ENCODE assay signal across 14 cellular contexts in the genomic region with DNA sequence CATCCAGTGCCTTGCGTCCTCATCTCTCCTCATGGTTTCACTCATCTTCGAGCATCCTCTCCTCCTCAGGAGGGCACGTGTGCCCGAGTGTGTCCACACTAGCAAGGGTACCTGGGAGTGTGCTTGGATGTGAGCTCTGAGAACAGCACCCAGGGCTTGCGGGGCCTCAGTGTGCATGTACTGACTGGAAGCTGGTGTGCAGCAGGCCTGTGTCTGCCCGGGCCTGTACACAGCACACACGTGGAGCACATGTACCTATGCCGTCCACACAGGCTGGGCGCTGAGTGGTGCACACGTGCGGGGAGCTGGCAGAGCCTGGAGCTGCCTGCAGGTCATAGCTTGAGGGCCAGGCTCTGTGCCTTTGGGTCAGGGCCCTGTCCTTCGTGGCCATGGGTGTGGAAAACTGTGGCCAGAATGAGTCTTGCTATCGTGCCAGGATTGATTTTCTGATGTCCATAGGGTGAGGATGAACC. TPM values are rescaled to one million over a fixed set of nuclear protein-coding genes. Genes with fewer than 3 reads are reported as not detected.
A peak's percentile ranks its signal among the peaks of the same experiment; 100 is the strongest.
DNase-seq lines count a peak whose midpoint lies in the region; ATAC-seq, FAIRE-seq and TF ChIP-seq lines count a peak whose summit lies in the region.
"Had no signal": no experiment of that assay in that cellular context is flagged by ENCODE, and none has a peak within 500 bp of the region (broad histone marks: within the 10 kb centered on the region; RNA-seq: fewer than 3 reads in every experiment).

No MANE protein-coding gene starts in this region.

- no peak for DNase-seq in CD4-positive, alpha-beta T cell
- peak; percentile 80 for DNase-seq in chondrocyte (ENCODE audit: low spot score)
- peak in 2 of 10 donors; percentile 3 to 48 for DNase-seq in naive thymus-derived CD8-positive, alpha-beta T cell
- DNase-seq in activated effector memory CD4-positive, alpha-beta T cell treated with anti-CD3 and anti-CD28 coated beads, Interleukin-2, amount 50 U/mL, for 16 hours = no peak
- no peak for DNase-seq in foreskin fibroblast
- DNase-seq in H54 (ENCODE audit: insufficient read length, low spot score) = no peak
- DNase-seq: brain microvascular endothelial cell; CD4-positive, CD25-positive, alpha-beta regulatory T cell; kidney glomerular epithelial cell; MM.1S had no signal

- CTCF ChIA-PET in CD4-positive, alpha-beta T cell (lab: Charles Lee) = interaction anchor here (1.9 kb wide), 1 partner anchor 12 kb away, joined by 8 read pairs; no protein-coding TSS in a partner anchor

- no peak overlapping the region for H3K4me3 Mint-ChIP-seq in CD4-positive, alpha-beta T cell
- H3K4me3 Mint-ChIP-seq in chondrocyte (ENCODE audit: unreplicated experiment) = no peak overlapping the region
- H3K4me3 Mint-ChIP-seq in naive thymus-derived CD8-positive, alpha-beta T cell = no peak overlapping the region
- H3K4me3 Mint-ChIP-seq: CD4-positive, CD25-positive, alpha-beta regulatory T cell had no signal

- peak overlapping the region; percentile 65 for H3K27ac Mint-ChIP-seq in CD4-positive, alpha-beta T cell
- H3K27ac Mint-ChIP-seq in chondrocyte (ENCODE audit: unreplicated experiment) = no peak overlapping the region
- H3K27ac Mint-ChIP-seq in naive thymus-derived CD8-positive, alpha-beta T cell = peak overlapping the region in 8 of 10 donors; percentile 25 to 89 (median 82)

- intact Hi-C loops in CD4-positive, alpha-beta T cell (cut with DNase I, micrococcal nuclease) = no loop called here

- H3K9me3 ChIP-seq in CD4-positive, alpha-beta T cell (ENCODE audit: control insufficient read depth, low read length) = no peaks in the 10 kb centered on the region

- POLR2A ChIA-PET in CD4-positive, alpha-beta T cell (lab: Charles Lee) = interaction anchor here (1.1 kb wide), 1 partner anchor 42 kb away, joined by 3 read pairs; the partner anchor contains the start of gene PSTPIP1
- POLR2A ChIA-PET in naive thymus-derived CD8-positive, alpha-beta T cell (lab: Charles Lee) = no interaction called here

- no peak for FAIRE-seq in H54 (lab: Jason Lieb, UNC)
- FAIRE-seq: urothelium cell line had no signal

- TF ChIP-seq POLR2A in GM18526 (IDR thresholded peaks at IDR 0.05; ENCODE audit: extremely low read depth, insufficient read length) = peak; percentile 17
- TF ChIP-seq POLR2A in H54 (IDR thresholded peaks at IDR 0.05; ENCODE audit: low read depth, low read length) = no peak

- peaks cover 8% of the 10 kb centered on the region for H3K4me1 Mint-ChIP-seq in CD4-positive, alpha-beta T cell (ENCODE audit: low read depth)
- peaks cover 9% of the 10 kb centered on the region for H3K4me1 Mint-ChIP-seq in chondrocyte (ENCODE audit: low read depth)
- H3K4me1 Mint-ChIP-seq in naive thymus-derived CD8-positive, alpha-beta T cell = peaks cover 9 to 25% (median 17%) of the 10 kb centered on the region in 4 donors

- ATAC-seq in CD4-positive, alpha-beta T cell (ENCODE audit: poor library complexity) = no peak
- ATAC-seq in naive thymus-derived CD8-positive, alpha-beta T cell = no peak
- no peak for ATAC-seq in HG02759 (IDR thresholded peaks at IDR 0.05; ENCODE audit: unreplicated experiment)

- no peaks in the 10 kb centered on the region for H3K27me3 ChIP-seq in CD4-positive, alpha-beta T cell (ENCODE audit: control insufficient read depth, insufficient read depth, low read length)
- H3K27me3 ChIP-seq: brain microvascular endothelial cell had no signal

- H3K27ac ChIP-seq in CD4-positive, alpha-beta T cell (ENCODE audit: low read depth, low read length) = no peak overlapping the region
- H3K27ac ChIP-seq: brain microvascular endothelial cell had no signal

- no peaks in the 10 kb centered on the region for H3K9me3 Mint-ChIP-seq in CD4-positive, alpha-beta T cell
- no peaks in the 10 kb centered on the region for H3K9me3 Mint-ChIP-seq in chondrocyte (ENCODE audit: low read depth)
- peaks cover 0 to 30% (median 0%) of the 10 kb centered on the region in 9 donors for H3K9me3 Mint-ChIP-seq in naive thymus-derived CD8-positive, alpha-beta T cell

- no peak overlapping the region for H3K4me3 ChIP-seq in foreskin fibroblast (ENCODE audit: low read depth in 1 of 2, low read length in 2 of 2)

- TF ChIP-seq CTCF in CD4-positive, alpha-beta T cell (IDR thresholded peaks at IDR 0.05) = no peak
- TF ChIP-seq CTCF in chondrocyte (IDR thresholded peaks at IDR 0.05) (no peak), foreskin fibroblast (IDR thresholded peaks at IDR 0.05; ENCODE audit: low read depth, low read length) (no peak)

- H3K36me3 Mint-ChIP-seq in CD4-positive, alpha-beta T cell (ENCODE audit: low read depth) = peaks cover 69% of the 10 kb centered on the region
- H3K36me3 Mint-ChIP-seq in chondrocyte (ENCODE audit: low read depth) = peaks cover 13% of the 10 kb centered on the region
- H3K36me3 Mint-ChIP-seq in naive thymus-derived CD8-positive, alpha-beta T cell = peaks cover 0 to 23% (median 15%) of the 10 kb centered on the region in 3 donors

- H3K27me3 Mint-ChIP-seq in CD4-positive, alpha-beta T cell = no peaks in the 10 kb centered on the region
- H3K27me3 Mint-ChIP-seq in chondrocyte (ENCODE audit: low read depth) = no peaks in the 10 kb centered on the region
- H3K27me3 Mint-ChIP-seq in naive thymus-derived CD8-positive, alpha-beta T cell = no peaks in the 10 kb centered on the region
- H3K27me3 Mint-ChIP-seq: CD4-positive, CD25-positive, alpha-beta regulatory T cell had no signal

RNA-seq across cellular contexts. Expression of gene TSPAN3, which starts 34.9 kb away (rescaled TPM):
- 10 to 100 TPM; 14.7 to 15.5 TPM for total RNA-seq in CD4-positive, alpha-beta T cell
- total RNA-seq in chondrocyte = 242 to 333 TPM (median 250 TPM) in 3 replicates
- total RNA-seq in naive thymus-derived CD8-positive, alpha-beta T cell = 10 to 100 TPM; 36.6 to 36.8 TPM
- 100 to 1,000 TPM in 2 of 3 donors, 10 to 100 TPM in 1; 87.9 to 120 (median 115) TPM for polyA plus RNA-seq in naive thymus-derived CD8-positive, alpha-beta T cell

RNA-seq across cellular contexts. Expression of gene PSTPIP1, which starts 41.1 kb away (rescaled TPM):
- total RNA-seq in CD4-positive, alpha-beta T cell = 10 to 100 TPM; 79.4 to 82.7 TPM
- total RNA-seq in chondrocyte = not detected in 3 replicates
- total RNA-seq in naive thymus-derived CD8-positive, alpha-beta T cell = 100 to 1,000 TPM; 118 to 124 TPM
- polyA plus RNA-seq in naive thymus-derived CD8-positive, alpha-beta T cell = 10 to 100 TPM; 34.0 to 50.6 (median 41.8) TPM
- total RNA-seq: NCI-H460 had no signal

Comparison
In these comparisons a context has a peak if more than half of its experiments do, and no peak if none do; other contexts are left out.
1. RNA of gene PSTPIP1, which starts 41.1 kb away (total RNA-seq): 118 to 124 TPM in naive thymus-derived CD8-positive, alpha-beta T cell and 79.4 to 82.7 TPM in CD4-positive, alpha-beta T cell; not detected in chondrocyte; every median in the first group is over 10 times any median in the second.